1 cellular context compared by ENCODE assay signal in genomic region chr6:12278915-12279314, GRCh38.
TF ChIP-seq lines count a peak whose summit lies in the region.

No MANE protein-coding gene starts in this region.

TF ChIP-seq in GM12878, 131 proteins besides CTCF, POLR2A, EP300 and RAD21 (continued from another document):
- TF ChIP-seq ELK1 (IDR thresholded peaks at IDR 0.05; ENCODE audit: low read depth, low read length) (no peak), ZNF687 (IDR thresholded peaks at IDR 0.05) (no peak), SMC3 (IDR thresholded peaks at IDR 0.05; ENCODE audit: borderline replicate concordance, low read length) (no peak), ZNF274 (IDR thresholded peaks at IDR 0.05; ENCODE audit: insufficient read depth, insufficient read length) (no peak), ZBTB11 (CRISPR knock-in tag; IDR thresholded peaks at IDR 0.05) (no peak), POLR2AphosphoS5 (IDR thresholded peaks at IDR 0.05; ENCODE audit: low read length) (no peak), KLF5 (IDR thresholded peaks at IDR 0.05; ENCODE audit: partially characterized antibody) (no peak), SIN3A (IDR thresholded peaks at IDR 0.05; ENCODE audit: low read depth, low read length) (no peak), SKIL (IDR thresholded peaks at IDR 0.05; ENCODE audit: low read depth, poor library complexity, severe bottlenecking) (no peak), ZBED1 (IDR thresholded peaks at IDR 0.05; ENCODE audit: borderline replicate concordance) (no peak), STAT1 (conservative IDR thresholded peaks at IDR 0.05) (no peak), USF2 (IDR thresholded peaks at IDR 0.05; ENCODE audit: borderline replicate concordance, low read depth, low read length) (no peak), ESRRA (IDR thresholded peaks at IDR 0.05; ENCODE audit: low read length) (no peak)
